Comparison of ENCODE assay signal across 15 cellular contexts in the genomic region with DNA sequence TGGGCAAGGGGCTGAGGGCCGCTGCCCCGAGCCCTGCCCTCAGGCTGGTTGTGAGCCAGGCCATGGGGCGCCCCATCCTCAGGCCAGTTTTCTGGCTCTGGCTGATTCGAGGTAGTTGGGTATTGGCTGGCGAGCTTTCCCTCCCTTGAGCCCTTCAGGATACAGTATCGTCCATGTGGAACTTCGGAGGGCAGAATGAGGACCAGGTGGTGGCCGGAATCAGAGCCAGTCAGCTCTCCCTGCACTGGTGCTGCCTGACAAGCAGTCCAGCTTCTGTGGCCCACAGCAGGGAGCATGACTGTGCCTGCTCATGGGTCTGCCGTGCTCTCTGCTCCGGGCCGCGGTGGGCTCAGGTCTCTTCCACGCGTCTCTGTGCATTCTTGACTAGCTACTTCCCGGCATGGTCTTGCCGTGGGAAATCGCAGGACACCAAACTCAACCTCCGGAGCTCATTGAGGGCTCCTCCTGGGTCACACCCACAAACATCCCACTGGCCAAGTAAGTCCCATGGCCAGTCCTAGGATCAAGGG.
DNase-seq lines count a peak whose midpoint lies in the region; ATAC-seq, FAIRE-seq and TF ChIP-seq lines count a peak whose summit lies in the region.
"Had no signal": no experiment of that assay in that cellular context is flagged by ENCODE, and none has a peak within 500 bp of the region (broad histone marks: within the 10 kb centered on the region; RNA-seq: fewer than 3 reads in every experiment).

No MANE protein-coding gene starts in this region.

- H2BK5ac ChIP-seq in neuronal stem cell (ENCODE audit: low read length), result no peak overlapping the region

- H3K36me3 ChIP-seq in body of pancreas (replicated peaks in 1 of 2; ENCODE audit: insufficient read depth in 1 of 2, low read depth in 2 of 2) (no peaks in the 10 kb centered on the region), neuronal stem cell (replicated peaks in 1 of 2; ENCODE audit: control insufficient read depth in 2 of 2, insufficient read depth in 2 of 2, low read length in 2 of 2) (peaks cover 0 to 6% of the 10 kb centered on the region in 2 donors), ascending aorta (no peaks in the 10 kb centered on the region)
- H3K36me3 ChIP-seq: BLaER1 had no signal

- no peak for ATAC-seq in body of pancreas
- ATAC-seq: HepG2 had no signal

- H4K8ac ChIP-seq in neuronal stem cell (ENCODE audit: low read depth, low read length), result no peak overlapping the region

- H3K9me3 ChIP-seq in body of pancreas (no peaks in the 10 kb centered on the region), neuronal stem cell (replicated peaks in 1 of 2; ENCODE audit: control insufficient read depth in 2 of 2, insufficient read depth in 1 of 2, low read depth in 1 of 2, low read length in 2 of 2) (peaks cover 0 to 8% of the 10 kb centered on the region in 2 donors), ascending aorta (no peaks in the 10 kb centered on the region)
- H3K9me3 ChIP-seq: BLaER1 had no signal

- H3K14ac ChIP-seq in neuronal stem cell (ENCODE audit: low read length), result no peak overlapping the region

- H3K27ac ChIP-seq in body of pancreas (peak overlapping the region; percentile 25 to 91 (median 87)), neuronal stem cell (replicated peaks; ENCODE audit: low read length) (no peak overlapping the region), ascending aorta (no peak overlapping the region)
- H3K27ac ChIP-seq: BLaER1 had no signal

- no peak overlapping the region for H2BK120ac ChIP-seq in neuronal stem cell (ENCODE audit: low read depth, low read length)

- DNase-seq in body of pancreas (no peak), cerebellum (ENCODE audit: low spot score) (peak; percentile 76), neuronal stem cell (ENCODE audit: low spot score) (no peak), ascending aorta (ENCODE audit: low spot score in 2 of 2) (no peak), urothelium cell line (ENCODE audit: low spot score) (no peak), NCI-H2081 treated with DMSO at 0.1 percent for 48 hours (lab: John Stamatoyannopoulos, UW) (no peak), NCI-H748 treated with DMSO at 0.1 percent for 48 hours (lab: John Stamatoyannopoulos, UW) (no peak)
- DNase-seq: DMS153, DMS79, GF-D8, GOT3, H9 had no signal

- H2BK15ac ChIP-seq in neuronal stem cell (ENCODE audit: low read length), result no peak overlapping the region

- H3K9ac ChIP-seq in neuronal stem cell (ENCODE audit: low read depth, low read length, poor library complexity), result peak overlapping the region; percentile 34
- H3K9ac ChIP-seq: BLaER1 had no signal

- no peak overlapping the region for H3K4me3 ChIP-seq in body of pancreas
- no peak overlapping the region for H3K4me3 ChIP-seq in neuronal stem cell (ENCODE audit: low read length in 2 of 2)
- no peak overlapping the region for H3K4me3 ChIP-seq in ascending aorta
- H3K4me3 ChIP-seq: BLaER1 had no signal

- TF ChIP-seq CTCF in body of pancreas (IDR thresholded peaks at IDR 0.05) (no peak), ascending aorta (IDR thresholded peaks at IDR 0.05) (no peak)

- no peak for FAIRE-seq in urothelium cell line (lab: Jason Lieb, UNC)
- FAIRE-seq: A204.1, HepG2 had no signal

- no peak overlapping the region for H3K4ac ChIP-seq in neuronal stem cell (ENCODE audit: low read length)

- no peak overlapping the region for H3K4me2 ChIP-seq in neuronal stem cell (ENCODE audit: insufficient read depth, low read length, poor library complexity, severe bottlenecking)
- H3K4me2 ChIP-seq: BLaER1 had no signal

- peaks cover 7% of the 10 kb centered on the region for H3K79me1 ChIP-seq in neuronal stem cell (ENCODE audit: low read depth, low read length)

- H3K4me1 ChIP-seq in body of pancreas (peaks cover 43% of the 10 kb centered on the region), neuronal stem cell (ENCODE audit: control insufficient read depth in 2 of 2, insufficient read depth in 1 of 2, low read depth in 1 of 2, low read length in 2 of 2) (peaks cover 0 to 3% of the 10 kb centered on the region in 2 donors), ascending aorta (peaks cover 0 to 4% of the 10 kb centered on the region in 2 donors)

- WGBS in body of pancreas, 2 donors, result 75 to 88% methylated on average over 8 to 18 of the region's 18 CpGs
- WGBS in neuronal stem cell (ENCODE audit: extremely low coverage in 2 of 2, insufficient read length in 2 of 2, insufficient replicate concordance in 1 of 2), 2 donors, result no CpG with 5 or more reads among the region's 18 CpGs

- peak overlapping the region; percentile 77 for H3K18ac ChIP-seq in neuronal stem cell (ENCODE audit: low read length)

- no peak for TF ChIP-seq POLR2A in body of pancreas (IDR thresholded peaks at IDR 0.05)

- H3K27me3 ChIP-seq in body of pancreas (no peaks in the 10 kb centered on the region), neuronal stem cell (ENCODE audit: control insufficient read depth in 3 of 3, insufficient read depth in 3 of 3, low read depth in 1 of 3, low read length in 3 of 3) (peaks cover 0 to 3% (median 0%) of the 10 kb centered on the region in 3 experiments), ascending aorta (no peaks in the 10 kb centered on the region)
- H3K27me3 ChIP-seq: BLaER1 had no signal

- H4K91ac ChIP-seq in neuronal stem cell (ENCODE audit: low read depth, low read length, poor library complexity), result no peak overlapping the region

- no peak overlapping the region for H2BK12ac ChIP-seq in neuronal stem cell (ENCODE audit: low read length)

- H2AFZ ChIP-seq in neuronal stem cell (ENCODE audit: low read length), result no peak overlapping the region

- H3K23ac ChIP-seq in neuronal stem cell (ENCODE audit: low read depth, low read length, poor library complexity), result peak overlapping the region; percentile 75

- H2AK5ac ChIP-seq in neuronal stem cell (ENCODE audit: low read depth, low read length), result no peak overlapping the region

- intact Hi-C loops in body of pancreas (cut with DNase I) (no loop called here), ascending aorta (cut with DNase I) (no loop called here)

Comparison
In these comparisons a context has a peak if more than half of its experiments do, and no peak if none do; other contexts are left out.
1. H3K27ac ChIP-seq: peak in body of pancreas (4 of 4); none in neuronal stem cell (single experiment) and ascending aorta (0 of 2).